27 cellular contexts compared by ENCODE assay signal in the genomic region with DNA sequence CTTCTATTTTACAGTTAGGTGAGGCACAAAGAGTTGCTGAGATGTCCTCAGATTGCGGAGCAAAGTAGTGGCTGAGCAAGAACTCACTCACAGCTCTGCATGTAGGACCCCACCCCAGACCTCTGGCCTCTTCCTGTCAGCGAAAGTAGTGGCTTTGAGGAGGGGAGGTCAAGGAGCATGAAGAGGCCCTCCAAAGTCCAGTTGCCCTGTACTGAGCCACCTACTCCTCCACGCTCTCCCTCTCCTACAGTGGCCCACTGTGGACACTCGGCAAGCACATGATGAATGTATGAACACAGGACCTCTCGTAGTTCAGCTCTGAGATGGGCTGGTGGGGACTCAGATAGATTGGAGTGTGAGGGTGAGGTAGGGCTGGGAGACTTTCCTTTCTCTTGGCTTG. TPM values are rescaled to one million over a fixed set of nuclear protein-coding genes. Genes with fewer than 3 reads are reported as not detected.
"Had no signal": no experiment of that assay in that cellular context is flagged by ENCODE, and none has a peak within 500 bp of the region (broad histone marks: within the 10 kb centered on the region; RNA-seq: fewer than 3 reads in every experiment).

No MANE protein-coding gene starts in this region.

- H3K36me3 ChIP-seq: adrenal gland, breast epithelium had no signal

- DNase-seq: activated CD4-positive, alpha-beta memory T cell treated with anti-CD3 and anti-CD28 coated beads, Interleukin-2, amount 10 ng/mL, durations not matched to agents 7 days and 5 days; activated CD4-positive, alpha-beta T cell treated with anti-CD3 and anti-CD28 coated beads, Interleukin-2, amount 10 ng/mL, durations not matched to agents 7 days and 5 days; activated CD4-positive, CD25-positive, alpha-beta regulatory T cell; activated gamma-delta T cell treated with Interleukin-2 at 50 U/mL for 16 hours; activated naive CD4-positive, alpha-beta T cell treated with anti-CD3 and anti-CD28 coated beads, Interleukin-2, amount 50 U/mL, for 16 hours; activated naive CD8-positive, alpha-beta T cell treated with anti-CD3 and anti-CD28 coated beads, Interleukin-2, amount 10 ng/mL, durations not matched to agents 7 days and 5 days; activated T-cell treated with anti-CD3 and anti-CD28 coated beads for 4 hours; activated T-cell treated with anti-CD3 and anti-CD28 coated beads, Interleukin-2, amount 50 U/mL, for 48 hours; adrenal gland; aorta; central memory CD4-positive, alpha-beta T cell; KBM-7; NCI-H1048; NCI-H187 treated with DMSO at 0.1 percent for 48 hours; NCI-H2081 treated with DMSO at 0.1 percent for 48 hours; NCI-H2171; NCI-H2227 treated with DMSO at 0.1 percent for 48 hours; NCI-H446 treated with DMSO at 0.1 percent for 48 hours; NCI-H524 treated with DMSO at 0.1 percent for 48 hours; NCI-H82; SIG-M5; T-helper 2 cell; T1000 had no signal

- H3K4me1 ChIP-seq: adrenal gland, breast epithelium had no signal

- H3K27ac ChIP-seq: breast epithelium had no signal

- H3K9me3 ChIP-seq: adrenal gland, breast epithelium had no signal

- H3K4me3 ChIP-seq: adrenal gland, breast epithelium had no signal

- FAIRE-seq: TTC549 had no signal

- H3K27me3 ChIP-seq: adrenal gland, breast epithelium had no signal

RNA-seq across cellular contexts. Expression of a gene that starts 5.3 kb away (rescaled TPM):
- total RNA-seq: OCI-LY7 had no signal

RNA-seq across cellular contexts. Expression of a gene that starts 39.2 kb away (rescaled TPM):
- total RNA-seq: LHCN-M2 had no signal
